ENCODE assay signal across 1 cellular context in the genomic region with DNA sequence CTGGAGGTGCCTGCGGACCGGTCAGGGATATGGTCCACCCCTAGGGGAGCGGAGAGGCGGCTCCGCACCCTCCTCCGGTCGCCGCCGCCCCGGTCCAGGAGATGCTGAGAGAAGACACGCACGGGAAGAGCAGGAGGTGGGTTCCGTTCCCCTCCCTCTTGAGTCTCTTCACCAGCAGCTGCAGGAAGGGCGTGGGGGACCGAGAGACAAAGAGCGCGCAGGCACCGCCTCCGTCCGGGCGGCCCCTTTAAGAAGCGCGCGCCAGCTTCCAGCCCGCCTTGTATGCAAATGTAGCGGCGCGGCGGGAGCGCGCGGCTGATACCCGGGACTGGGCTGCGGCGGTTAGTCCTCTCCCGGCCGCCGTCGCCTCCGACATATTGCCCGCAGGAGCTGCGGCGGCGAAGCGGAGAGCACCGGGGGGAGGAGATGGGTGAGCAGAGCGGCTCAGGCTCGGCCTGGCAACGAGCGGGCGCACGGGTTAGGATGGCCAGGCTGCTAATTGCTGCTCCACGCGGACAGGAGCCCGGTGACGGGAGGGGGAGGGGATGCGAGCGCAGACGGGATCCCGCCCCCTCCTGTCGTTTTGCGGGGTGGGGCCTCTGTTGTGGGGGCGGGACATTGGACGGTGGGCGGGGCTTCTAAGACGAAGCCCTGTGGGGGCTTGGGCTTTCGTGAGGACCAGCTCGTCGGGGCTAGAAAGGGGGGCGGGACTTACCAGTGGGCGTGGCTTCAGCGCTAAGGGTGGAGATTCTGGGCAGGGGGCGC.
TF ChIP-seq lines count a peak whose summit lies in the region.

A gene (plus strand): TSS at position 318 of the 765 bp plus-strand sequence. CDS start 109 bp downstream, at position 427.

TF ChIP-seq in SK-N-SH, 30 proteins besides CTCF, POLR2A, EP300 and RAD21 (continued from another document):
- TF ChIP-seq RXRA (IDR thresholded peaks at IDR 0.05; ENCODE audit: borderline replicate concordance, low read depth) (no peak), EZH2phosphoT487 (IDR thresholded peaks at IDR 0.05; ENCODE audit: borderline replicate concordance, low read depth) (no peak), NFIC (IDR thresholded peaks at IDR 0.05; ENCODE audit: borderline replicate concordance) (no peak), TCF12 (IDR thresholded peaks at IDR 0.05) (peak; percentile 42; the same call in 1 of the 2 replicates), TAF1 (IDR thresholded peaks at IDR 0.05; ENCODE audit: borderline replicate concordance, low read depth, low read length) (peak; percentile 61; the same call in 1 of the 2 replicates), MEF2A (IDR thresholded peaks at IDR 0.05; ENCODE audit: borderline replicate concordance, low read depth) (no peak), FOXJ3 (CRISPR knock-in tag; IDR thresholded peaks at IDR 0.05) (no peak), FOXM1 (IDR thresholded peaks at IDR 0.05; ENCODE audit: low read depth) (no peak), YY1 (IDR thresholded peaks at IDR 0.05; ENCODE audit: low read depth) (peak; percentile 85), SMC3 (IDR thresholded peaks at IDR 0.05; ENCODE audit: low read depth, low read length) (no peak), POLR2AphosphoS5 (IDR thresholded peaks at IDR 0.05; ENCODE audit: low read depth, low read length) (peak; percentile 84), ELF1 (IDR thresholded peaks at IDR 0.05) (no peak), SIN3A (IDR thresholded peaks at IDR 0.05; ENCODE audit: borderline replicate concordance, low read depth, low read length) (0 out of 2 replicates have a peak, but pooled peaks have one; percentile 19)
- TF ChIP-seq, protein P1, sequence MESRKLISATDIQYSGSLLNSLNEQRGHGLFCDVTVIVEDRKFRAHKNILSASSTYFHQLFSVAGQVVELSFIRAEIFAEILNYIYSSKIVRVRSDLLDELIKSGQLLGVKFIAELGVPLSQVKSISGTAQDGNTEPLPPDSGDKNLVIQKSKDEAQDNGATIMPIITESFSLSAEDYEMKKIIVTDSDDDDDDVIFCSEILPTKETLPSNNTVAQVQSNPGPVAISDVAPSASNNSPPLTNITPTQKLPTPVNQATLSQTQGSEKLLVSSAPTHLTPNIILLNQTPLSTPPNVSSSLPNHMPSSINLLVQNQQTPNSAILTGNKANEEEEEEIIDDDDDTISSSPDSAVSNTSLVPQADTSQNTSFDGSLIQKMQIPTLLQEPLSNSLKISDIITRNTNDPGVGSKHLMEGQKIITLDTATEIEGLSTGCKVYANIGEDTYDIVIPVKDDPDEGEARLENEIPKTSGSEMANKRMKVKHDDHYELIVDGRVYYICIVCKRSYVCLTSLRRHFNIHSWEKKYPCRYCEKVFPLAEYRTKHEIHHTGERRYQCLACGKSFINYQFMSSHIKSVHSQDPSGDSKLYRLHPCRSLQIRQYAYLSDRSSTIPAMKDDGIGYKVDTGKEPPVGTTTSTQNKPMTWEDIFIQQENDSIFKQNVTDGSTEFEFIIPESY (IDR thresholded peaks at IDR 0.05; ENCODE audit: borderline replicate concordance, low read depth) = no peak
- TF ChIP-seq, protein P2, sequence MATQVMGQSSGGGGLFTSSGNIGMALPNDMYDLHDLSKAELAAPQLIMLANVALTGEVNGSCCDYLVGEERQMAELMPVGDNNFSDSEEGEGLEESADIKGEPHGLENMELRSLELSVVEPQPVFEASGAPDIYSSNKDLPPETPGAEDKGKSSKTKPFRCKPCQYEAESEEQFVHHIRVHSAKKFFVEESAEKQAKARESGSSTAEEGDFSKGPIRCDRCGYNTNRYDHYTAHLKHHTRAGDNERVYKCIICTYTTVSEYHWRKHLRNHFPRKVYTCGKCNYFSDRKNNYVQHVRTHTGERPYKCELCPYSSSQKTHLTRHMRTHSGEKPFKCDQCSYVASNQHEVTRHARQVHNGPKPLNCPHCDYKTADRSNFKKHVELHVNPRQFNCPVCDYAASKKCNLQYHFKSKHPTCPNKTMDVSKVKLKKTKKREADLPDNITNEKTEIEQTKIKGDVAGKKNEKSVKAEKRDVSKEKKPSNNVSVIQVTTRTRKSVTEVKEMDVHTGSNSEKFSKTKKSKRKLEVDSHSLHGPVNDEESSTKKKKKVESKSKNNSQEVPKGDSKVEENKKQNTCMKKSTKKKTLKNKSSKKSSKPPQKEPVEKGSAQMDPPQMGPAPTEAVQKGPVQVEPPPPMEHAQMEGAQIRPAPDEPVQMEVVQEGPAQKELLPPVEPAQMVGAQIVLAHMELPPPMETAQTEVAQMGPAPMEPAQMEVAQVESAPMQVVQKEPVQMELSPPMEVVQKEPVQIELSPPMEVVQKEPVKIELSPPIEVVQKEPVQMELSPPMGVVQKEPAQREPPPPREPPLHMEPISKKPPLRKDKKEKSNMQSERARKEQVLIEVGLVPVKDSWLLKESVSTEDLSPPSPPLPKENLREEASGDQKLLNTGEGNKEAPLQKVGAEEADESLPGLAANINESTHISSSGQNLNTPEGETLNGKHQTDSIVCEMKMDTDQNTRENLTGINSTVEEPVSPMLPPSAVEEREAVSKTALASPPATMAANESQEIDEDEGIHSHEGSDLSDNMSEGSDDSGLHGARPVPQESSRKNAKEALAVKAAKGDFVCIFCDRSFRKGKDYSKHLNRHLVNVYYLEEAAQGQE (IDR thresholded peaks at IDR 0.05; ENCODE audit: low read depth, low read length) = no peak
- TF ChIP-seq, protein P3, sequence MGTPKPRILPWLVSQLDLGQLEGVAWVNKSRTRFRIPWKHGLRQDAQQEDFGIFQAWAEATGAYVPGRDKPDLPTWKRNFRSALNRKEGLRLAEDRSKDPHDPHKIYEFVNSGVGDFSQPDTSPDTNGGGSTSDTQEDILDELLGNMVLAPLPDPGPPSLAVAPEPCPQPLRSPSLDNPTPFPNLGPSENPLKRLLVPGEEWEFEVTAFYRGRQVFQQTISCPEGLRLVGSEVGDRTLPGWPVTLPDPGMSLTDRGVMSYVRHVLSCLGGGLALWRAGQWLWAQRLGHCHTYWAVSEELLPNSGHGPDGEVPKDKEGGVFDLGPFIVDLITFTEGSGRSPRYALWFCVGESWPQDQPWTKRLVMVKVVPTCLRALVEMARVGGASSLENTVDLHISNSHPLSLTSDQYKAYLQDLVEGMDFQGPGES (IDR thresholded peaks at IDR 0.05; ENCODE audit: low read depth, low read length) = no peak
- TF ChIP-seq, protein P4, sequence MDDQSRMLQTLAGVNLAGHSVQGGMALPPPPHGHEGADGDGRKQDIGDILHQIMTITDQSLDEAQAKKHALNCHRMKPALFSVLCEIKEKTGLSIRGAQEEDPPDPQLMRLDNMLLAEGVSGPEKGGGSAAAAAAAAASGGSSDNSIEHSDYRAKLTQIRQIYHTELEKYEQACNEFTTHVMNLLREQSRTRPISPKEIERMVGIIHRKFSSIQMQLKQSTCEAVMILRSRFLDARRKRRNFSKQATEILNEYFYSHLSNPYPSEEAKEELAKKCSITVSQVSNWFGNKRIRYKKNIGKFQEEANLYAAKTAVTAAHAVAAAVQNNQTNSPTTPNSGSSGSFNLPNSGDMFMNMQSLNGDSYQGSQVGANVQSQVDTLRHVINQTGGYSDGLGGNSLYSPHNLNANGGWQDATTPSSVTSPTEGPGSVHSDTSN (IDR thresholded peaks at IDR 0.05) = no peak
